Comparison of ENCODE assay signal across 1 cellular context in genomic region chr15:68053001-68053400, GRCh38.
TF ChIP-seq lines count a peak whose summit lies in the region.

No MANE protein-coding gene starts in this region.

TF ChIP-seq in WTC11, 78 proteins besides CTCF, POLR2A, EP300 and RAD21 (continued from another document):
- TF ChIP-seq ZNF281 (CRISPR knock-in tag; IDR thresholded peaks at IDR 0.05) (no peak), ZBTB21 (CRISPR knock-in tag; IDR thresholded peaks at IDR 0.05; ENCODE audit: borderline replicate concordance) (no peak), TEAD1 (CRISPR knock-in tag; IDR thresholded peaks at IDR 0.05) (no peak)
TF ChIP-seq in WTC11: peak in this region for 0.
